3 cellular contexts compared by ENCODE assay signal in the genomic region with DNA sequence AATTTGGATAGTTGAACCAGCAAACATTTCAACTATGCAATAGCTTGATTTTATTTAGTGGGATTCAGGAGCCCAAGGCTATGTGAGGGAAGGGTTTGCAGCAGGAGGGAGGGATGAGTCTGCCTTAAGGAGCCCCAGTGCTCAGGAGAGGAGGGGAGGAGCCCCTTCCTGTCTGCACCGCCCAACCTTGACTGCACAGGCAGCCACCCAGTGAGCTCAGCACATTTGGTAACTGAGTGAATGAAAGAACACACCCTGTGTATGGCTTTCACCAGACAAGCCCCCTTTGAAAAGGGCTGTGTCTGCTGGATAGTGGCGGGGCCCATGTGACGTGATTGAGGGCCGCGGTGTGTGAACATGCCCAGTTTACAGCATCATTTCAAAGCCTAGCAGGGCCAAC.
TF ChIP-seq lines count a peak whose summit lies in the region.

No MANE protein-coding gene starts in this region.

TF ChIP-seq in A549, 52 proteins besides CTCF, POLR2A, EP300 and RAD21:
- TF ChIP-seq CHD2 (IDR thresholded peaks at IDR 0.05; ENCODE audit: low read length, partially characterized antibody) (no peak), RARB (CRISPR knock-in tag; IDR thresholded peaks at IDR 0.05) (no peak)
TF ChIP-seq in A549: peak in this region for 0.

TF ChIP-seq in HEK293, 187 proteins besides CTCF, POLR2A, EP300 and RAD21:
- 0 out of 2 replicates have a peak, but pooled peaks have one; percentile 23 for TF ChIP-seq SP7 (tag by site-specific recombination; IDR thresholded peaks at IDR 0.05)
- no peak for TF ChIP-seq OVOL3 (tag by site-specific recombination; IDR thresholded peaks at IDR 0.05)
- TF ChIP-seq, protein P1, sequence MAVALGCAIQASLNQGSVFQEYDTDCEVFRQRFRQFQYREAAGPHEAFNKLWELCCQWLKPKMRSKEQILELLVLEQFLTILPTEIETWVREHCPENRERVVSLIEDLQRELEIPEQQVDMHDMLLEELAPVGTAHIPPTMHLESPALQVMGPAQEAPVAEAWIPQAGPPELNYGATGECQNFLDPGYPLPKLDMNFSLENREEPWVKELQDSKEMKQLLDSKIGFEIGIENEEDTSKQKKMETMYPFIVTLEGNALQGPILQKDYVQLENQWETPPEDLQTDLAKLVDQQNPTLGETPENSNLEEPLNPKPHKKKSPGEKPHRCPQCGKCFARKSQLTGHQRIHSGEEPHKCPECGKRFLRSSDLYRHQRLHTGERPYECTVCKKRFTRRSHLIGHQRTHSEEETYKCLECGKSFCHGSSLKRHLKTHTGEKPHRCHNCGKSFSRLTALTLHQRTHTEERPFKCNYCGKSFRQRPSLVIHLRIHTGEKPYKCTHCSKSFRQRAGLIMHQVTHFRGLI (tag by site-specific recombination; IDR thresholded peaks at IDR 0.05), result peak; percentile 62
- TF ChIP-seq ZNF561 (tag by site-specific recombination; IDR thresholded peaks at IDR 0.05; ENCODE audit: borderline replicate concordance), result 0 out of 2 replicates have a peak, but pooled peaks have one; percentile 15
- TF ChIP-seq ZNF341 (tag by site-specific recombination; IDR thresholded peaks at IDR 0.05; ENCODE audit: low read depth), result peak; percentile 36; the same call in 1 of the 2 replicates
- no peak for TF ChIP-seq FEZF1 (tag by site-specific recombination; IDR thresholded peaks at IDR 0.05)
- no peak for TF ChIP-seq ZNF623 (tag by site-specific recombination; IDR thresholded peaks at IDR 0.05)
- TF ChIP-seq ZFP69B (tag by site-specific recombination; IDR thresholded peaks at IDR 0.05), result peak; percentile 91
- TF ChIP-seq, protein P2, sequence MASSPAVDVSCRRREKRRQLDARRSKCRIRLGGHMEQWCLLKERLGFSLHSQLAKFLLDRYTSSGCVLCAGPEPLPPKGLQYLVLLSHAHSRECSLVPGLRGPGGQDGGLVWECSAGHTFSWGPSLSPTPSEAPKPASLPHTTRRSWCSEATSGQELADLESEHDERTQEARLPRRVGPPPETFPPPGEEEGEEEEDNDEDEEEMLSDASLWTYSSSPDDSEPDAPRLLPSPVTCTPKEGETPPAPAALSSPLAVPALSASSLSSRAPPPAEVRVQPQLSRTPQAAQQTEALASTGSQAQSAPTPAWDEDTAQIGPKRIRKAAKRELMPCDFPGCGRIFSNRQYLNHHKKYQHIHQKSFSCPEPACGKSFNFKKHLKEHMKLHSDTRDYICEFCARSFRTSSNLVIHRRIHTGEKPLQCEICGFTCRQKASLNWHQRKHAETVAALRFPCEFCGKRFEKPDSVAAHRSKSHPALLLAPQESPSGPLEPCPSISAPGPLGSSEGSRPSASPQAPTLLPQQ (tag by site-specific recombination; IDR thresholded peaks at IDR 0.05), result peak; percentile 68; the same call in 1 of the 2 replicates
- peak; percentile 86 for TF ChIP-seq KLF10 (tag by site-specific recombination; IDR thresholded peaks at IDR 0.05)
- 0 out of 2 replicates have a peak, but pooled peaks have one; percentile 29 for TF ChIP-seq TRIM28 (IDR thresholded peaks at IDR 0.05; ENCODE audit: borderline replicate concordance, low read length)
- TF ChIP-seq, protein P3, sequence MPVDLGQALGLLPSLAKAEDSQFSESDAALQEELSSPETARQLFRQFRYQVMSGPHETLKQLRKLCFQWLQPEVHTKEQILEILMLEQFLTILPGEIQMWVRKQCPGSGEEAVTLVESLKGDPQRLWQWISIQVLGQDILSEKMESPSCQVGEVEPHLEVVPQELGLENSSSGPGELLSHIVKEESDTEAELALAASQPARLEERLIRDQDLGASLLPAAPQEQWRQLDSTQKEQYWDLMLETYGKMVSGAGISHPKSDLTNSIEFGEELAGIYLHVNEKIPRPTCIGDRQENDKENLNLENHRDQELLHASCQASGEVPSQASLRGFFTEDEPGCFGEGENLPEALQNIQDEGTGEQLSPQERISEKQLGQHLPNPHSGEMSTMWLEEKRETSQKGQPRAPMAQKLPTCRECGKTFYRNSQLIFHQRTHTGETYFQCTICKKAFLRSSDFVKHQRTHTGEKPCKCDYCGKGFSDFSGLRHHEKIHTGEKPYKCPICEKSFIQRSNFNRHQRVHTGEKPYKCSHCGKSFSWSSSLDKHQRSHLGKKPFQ (tag by site-specific recombination; IDR thresholded peaks at IDR 0.05), result 0 out of 2 replicates have a peak, but pooled peaks have one; percentile 13
- no peak for TF ChIP-seq ZSCAN30 (tag by site-specific recombination; IDR thresholded peaks at IDR 0.05)
- TF ChIP-seq MZF1 (tag by site-specific recombination; IDR thresholded peaks at IDR 0.05; ENCODE audit: borderline replicate concordance), result no peak
- no peak for TF ChIP-seq ZNF274 (IDR thresholded peaks at IDR 0.05; ENCODE audit: low read length)
- no peak for TF ChIP-seq ZNF274 (tag by site-specific recombination; IDR thresholded peaks at IDR 0.05; ENCODE audit: borderline replicate concordance)
- TF ChIP-seq KLF1 (tag by site-specific recombination; IDR thresholded peaks at IDR 0.05), result peak; percentile 82

TF ChIP-seq in HepG2, 621 proteins besides CTCF, POLR2A, EP300 and RAD21 (continues in another document):
- TF ChIP-seq NFYB (CRISPR knock-in tag; IDR thresholded peaks at IDR 0.05) (peak; percentile 49), ZNF782 (CRISPR knock-in tag; IDR thresholded peaks at IDR 0.05; ENCODE audit: borderline replicate concordance) (no peak), ZNF263 (CRISPR knock-in tag; IDR thresholded peaks at IDR 0.05) (peak; percentile 86), ZNF274 (CRISPR knock-in tag; IDR thresholded peaks at IDR 0.05) (no peak), ZNF788 (CRISPR knock-in tag; IDR thresholded peaks at IDR 0.05; ENCODE audit: borderline replicate concordance) (no peak), RCOR2 (CRISPR knock-in tag; IDR thresholded peaks at IDR 0.05) (no peak), ZFP82 (CRISPR knock-in tag; IDR thresholded peaks at IDR 0.05; ENCODE audit: borderline replicate concordance) (no peak), CREB1 (IDR thresholded peaks at IDR 0.05) (peak; percentile 33; the same call in 1 of the 2 replicates), CREB1 (CRISPR knock-in tag; IDR thresholded peaks at IDR 0.05) (no peak), NR2F6 (IDR thresholded peaks at IDR 0.05) (no peak), NR2F6 (CRISPR knock-in tag; IDR thresholded peaks at IDR 0.05) (0 out of 2 replicates have a peak, but pooled peaks have one; percentile 15), HOXA3 (CRISPR knock-in tag; IDR thresholded peaks at IDR 0.05) (no peak; the same call in 1 of the 2 replicates), SRF (IDR thresholded peaks at IDR 0.05; ENCODE audit: low read depth, low read length) (no peak), NFYC (CRISPR knock-in tag; IDR thresholded peaks at IDR 0.05) (peak; percentile 62), TOE1 (CRISPR knock-in tag; IDR thresholded peaks at IDR 0.05) (no peak), MXD4 (CRISPR knock-in tag; IDR thresholded peaks at IDR 0.05) (no peak), ASH2L (IDR thresholded peaks at IDR 0.05; ENCODE audit: insufficient read length, low read depth, low read length) (no peak), NR3C1 (CRISPR knock-in tag; IDR thresholded peaks at IDR 0.05) (no peak), ZNF282 (IDR thresholded peaks at IDR 0.05; ENCODE audit: partially characterized antibody) (no peak), RFXAP (CRISPR knock-in tag; IDR thresholded peaks at IDR 0.05; ENCODE audit: borderline replicate concordance) (no peak), SP140L (CRISPR knock-in tag; IDR thresholded peaks at IDR 0.05; ENCODE audit: borderline replicate concordance) (no peak), CEBPB (IDR thresholded peaks at IDR 0.05; ENCODE audit: borderline replicate concordance, low read depth, low read length) (no peak), REXO4 (CRISPR knock-in tag; IDR thresholded peaks at IDR 0.05; ENCODE audit: borderline replicate concordance) (no peak), NRL (CRISPR knock-in tag; IDR thresholded peaks at IDR 0.05; ENCODE audit: borderline replicate concordance) (0 out of 2 replicates have a peak, but pooled peaks have one; percentile 41), HIVEP1 (CRISPR knock-in tag; IDR thresholded peaks at IDR 0.05) (no peak), NFKB2 (CRISPR knock-in tag; IDR thresholded peaks at IDR 0.05; ENCODE audit: borderline replicate concordance) (no peak), HDAC1 (CRISPR knock-in tag; IDR thresholded peaks at IDR 0.05) (no peak), SNAI1 (CRISPR knock-in tag; IDR thresholded peaks at IDR 0.05; ENCODE audit: borderline replicate concordance) (no peak), SOX5 (CRISPR knock-in tag; IDR thresholded peaks at IDR 0.05; ENCODE audit: borderline replicate concordance) (0 out of 2 replicates have a peak, but pooled peaks have one; percentile 41), DR1 (CRISPR knock-in tag; IDR thresholded peaks at IDR 0.05) (no peak), ZKSCAN5 (CRISPR knock-in tag; IDR thresholded peaks at IDR 0.05) (no peak), EED (CRISPR knock-in tag; IDR thresholded peaks at IDR 0.05) (no peak), YEATS4 (CRISPR knock-in tag; IDR thresholded peaks at IDR 0.05; ENCODE audit: borderline replicate concordance) (peak; percentile 2; the same call in 1 of the 2 replicates), JUN (CRISPR knock-in tag; IDR thresholded peaks at IDR 0.05) (no peak), RARA (CRISPR knock-in tag; IDR thresholded peaks at IDR 0.05) (peak; percentile 19; the same call in 1 of the 2 replicates), ZSCAN30 (CRISPR knock-in tag; IDR thresholded peaks at IDR 0.05) (no peak)
- TF ChIP-seq, protein P4, sequence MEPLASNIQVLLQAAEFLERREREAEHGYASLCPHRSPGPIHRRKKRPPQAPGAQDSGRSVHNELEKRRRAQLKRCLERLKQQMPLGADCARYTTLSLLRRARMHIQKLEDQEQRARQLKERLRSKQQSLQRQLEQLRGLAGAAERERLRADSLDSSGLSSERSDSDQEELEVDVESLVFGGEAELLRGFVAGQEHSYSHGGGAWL (CRISPR knock-in tag; IDR thresholded peaks at IDR 0.05), result no peak
- TF ChIP-seq, protein P5, sequence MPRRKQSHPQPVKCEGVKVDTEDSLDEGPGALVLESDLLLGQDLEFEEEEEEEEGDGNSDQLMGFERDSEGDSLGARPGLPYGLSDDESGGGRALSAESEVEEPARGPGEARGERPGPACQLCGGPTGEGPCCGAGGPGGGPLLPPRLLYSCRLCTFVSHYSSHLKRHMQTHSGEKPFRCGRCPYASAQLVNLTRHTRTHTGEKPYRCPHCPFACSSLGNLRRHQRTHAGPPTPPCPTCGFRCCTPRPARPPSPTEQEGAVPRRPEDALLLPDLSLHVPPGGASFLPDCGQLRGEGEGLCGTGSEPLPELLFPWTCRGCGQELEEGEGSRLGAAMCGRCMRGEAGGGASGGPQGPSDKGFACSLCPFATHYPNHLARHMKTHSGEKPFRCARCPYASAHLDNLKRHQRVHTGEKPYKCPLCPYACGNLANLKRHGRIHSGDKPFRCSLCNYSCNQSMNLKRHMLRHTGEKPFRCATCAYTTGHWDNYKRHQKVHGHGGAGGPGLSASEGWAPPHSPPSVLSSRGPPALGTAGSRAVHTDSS (CRISPR knock-in tag; conservative IDR thresholded peaks at IDR 0.05), result no peak
- TF ChIP-seq, protein P6, sequence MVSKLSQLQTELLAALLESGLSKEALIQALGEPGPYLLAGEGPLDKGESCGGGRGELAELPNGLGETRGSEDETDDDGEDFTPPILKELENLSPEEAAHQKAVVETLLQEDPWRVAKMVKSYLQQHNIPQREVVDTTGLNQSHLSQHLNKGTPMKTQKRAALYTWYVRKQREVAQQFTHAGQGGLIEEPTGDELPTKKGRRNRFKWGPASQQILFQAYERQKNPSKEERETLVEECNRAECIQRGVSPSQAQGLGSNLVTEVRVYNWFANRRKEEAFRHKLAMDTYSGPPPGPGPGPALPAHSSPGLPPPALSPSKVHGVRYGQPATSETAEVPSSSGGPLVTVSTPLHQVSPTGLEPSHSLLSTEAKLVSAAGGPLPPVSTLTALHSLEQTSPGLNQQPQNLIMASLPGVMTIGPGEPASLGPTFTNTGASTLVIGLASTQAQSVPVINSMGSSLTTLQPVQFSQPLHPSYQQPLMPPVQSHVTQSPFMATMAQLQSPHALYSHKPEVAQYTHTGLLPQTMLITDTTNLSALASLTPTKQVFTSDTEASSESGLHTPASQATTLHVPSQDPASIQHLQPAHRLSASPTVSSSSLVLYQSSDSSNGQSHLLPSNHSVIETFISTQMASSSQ (IDR thresholded peaks at IDR 0.05; ENCODE audit: low read depth), result no peak
- TF ChIP-seq, protein P6 (CRISPR knock-in tag; IDR thresholded peaks at IDR 0.05; ENCODE audit: borderline replicate concordance), result no peak
- TF ChIP-seq, protein P7, sequence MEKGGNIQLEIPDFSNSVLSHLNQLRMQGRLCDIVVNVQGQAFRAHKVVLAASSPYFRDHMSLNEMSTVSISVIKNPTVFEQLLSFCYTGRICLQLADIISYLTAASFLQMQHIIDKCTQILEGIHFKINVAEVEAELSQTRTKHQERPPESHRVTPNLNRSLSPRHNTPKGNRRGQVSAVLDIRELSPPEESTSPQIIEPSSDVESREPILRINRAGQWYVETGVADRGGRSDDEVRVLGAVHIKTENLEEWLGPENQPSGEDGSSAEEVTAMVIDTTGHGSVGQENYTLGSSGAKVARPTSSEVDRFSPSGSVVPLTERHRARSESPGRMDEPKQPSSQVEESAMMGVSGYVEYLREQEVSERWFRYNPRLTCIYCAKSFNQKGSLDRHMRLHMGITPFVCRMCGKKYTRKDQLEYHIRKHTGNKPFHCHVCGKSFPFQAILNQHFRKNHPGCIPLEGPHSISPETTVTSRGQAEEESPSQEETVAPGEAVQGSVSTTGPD (CRISPR knock-in tag; IDR thresholded peaks at IDR 0.05), result no peak
- TF ChIP-seq, protein P8, sequence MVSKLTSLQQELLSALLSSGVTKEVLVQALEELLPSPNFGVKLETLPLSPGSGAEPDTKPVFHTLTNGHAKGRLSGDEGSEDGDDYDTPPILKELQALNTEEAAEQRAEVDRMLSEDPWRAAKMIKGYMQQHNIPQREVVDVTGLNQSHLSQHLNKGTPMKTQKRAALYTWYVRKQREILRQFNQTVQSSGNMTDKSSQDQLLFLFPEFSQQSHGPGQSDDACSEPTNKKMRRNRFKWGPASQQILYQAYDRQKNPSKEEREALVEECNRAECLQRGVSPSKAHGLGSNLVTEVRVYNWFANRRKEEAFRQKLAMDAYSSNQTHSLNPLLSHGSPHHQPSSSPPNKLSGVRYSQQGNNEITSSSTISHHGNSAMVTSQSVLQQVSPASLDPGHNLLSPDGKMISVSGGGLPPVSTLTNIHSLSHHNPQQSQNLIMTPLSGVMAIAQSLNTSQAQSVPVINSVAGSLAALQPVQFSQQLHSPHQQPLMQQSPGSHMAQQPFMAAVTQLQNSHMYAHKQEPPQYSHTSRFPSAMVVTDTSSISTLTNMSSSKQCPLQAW (CRISPR knock-in tag; IDR thresholded peaks at IDR 0.05), result no peak
